Comparison of ENCODE assay signal across 10 cellular contexts in genomic region chr5:10140195-10140973, GRCh38.
DNase-seq lines count a peak whose midpoint lies in the region; ATAC-seq and TF ChIP-seq lines count a peak whose summit lies in the region.
"Had no signal": no experiment of that assay in that cellular context is flagged by ENCODE, and none has a peak within 500 bp of the region (broad histone marks: within the 10 kb centered on the region; RNA-seq: fewer than 3 reads in every experiment).

No MANE protein-coding gene starts in this region.

- no TSS peak for BruUV-seq in HCT116 (replicated peaks; lab: Mats Ljungman, UMichigan)

- H3K79me2 ChIP-seq in HCT116 (ENCODE audit: insufficient read depth, low read length), result no peaks in the 10 kb centered on the region

- TF ChIP-seq POLR2A in HCT116 (IDR thresholded peaks at IDR 0.05; ENCODE audit: borderline replicate concordance, extremely low read depth, insufficient read depth, insufficient read length) (no peak), lower leg skin (IDR thresholded peaks at IDR 0.05) (no peak)

- H3K27me3 ChIP-seq in BJ (ENCODE audit: control insufficient read depth, insufficient read depth, low read length) (no peaks in the 10 kb centered on the region), HCT116 (ENCODE audit: insufficient read depth, low read length) (no peaks in the 10 kb centered on the region), adipocyte (replicated peaks; ENCODE audit: control insufficient read depth, insufficient read depth, low read length) (no peaks in the 10 kb centered on the region)
- H3K27me3 ChIP-seq: ovary had no signal

- CTCF ChIA-PET in BJ (lab: Yijun Ruan, JAX), result interaction anchor here (0.6 to 1.4 kb wide), 6 partner anchors 23 to 797 kb away, joined by 3 to 5 read pairs (median 3); no protein-coding TSS in a partner anchor
- CTCF ChIA-PET in HCT116 (lab: Charles Lee), result no interaction called here

- H3K36me3 ChIP-seq in BJ (ENCODE audit: control insufficient read depth, insufficient read depth, low read length) (no peaks in the 10 kb centered on the region), HCT116 (ENCODE audit: control insufficient read depth in 1 of 2, insufficient read depth in 2 of 2, low read length in 2 of 2) (no peaks in the 10 kb centered on the region), adipocyte (ENCODE audit: control insufficient read depth, insufficient read depth, low read length, severe bottlenecking) (no peaks in the 10 kb centered on the region)
- H3K36me3 ChIP-seq: ovary had no signal

- DNase-seq in BJ (ENCODE audit: low read depth), result no peak
- DNase-seq in HCT116 (ENCODE audit: low read depth, low spot score), result peak; percentile 13
- peak; percentile 16 for DNase-seq in adipocyte (ENCODE audit: low read depth)
- no peak for DNase-seq in left lobe of liver (ENCODE audit: low spot score)
- no peak for DNase-seq in lower leg skin (ENCODE audit: low spot score in 2 of 2)
- DNase-seq in globus pallidus (ENCODE audit: low spot score), result no peak
- DNase-seq: ovary, T-helper 17 cell had no signal

- intact Hi-C loops in HCT116 (cut with micrococcal nuclease), result loop anchor here (5.0 kb wide), 1 partner anchor 92 kb away; no protein-coding TSS in a partner anchor
- intact Hi-C loops in lower leg skin (cut with DNase I; ENCODE audit: low total_unique reads), result no loop called here

- H2AFZ ChIP-seq in HCT116 (ENCODE audit: low read depth, low read length, poor library complexity, severe bottlenecking), result no peak overlapping the region

- H4K20me1 ChIP-seq in HCT116 (ENCODE audit: insufficient read depth), result no peaks in the 10 kb centered on the region

- peak; percentile 21; the same call in 1 of the 2 replicates for TF ChIP-seq RAD21 in HCT116 (IDR thresholded peaks at IDR 0.05; ENCODE audit: low read depth)

- ATAC-seq in HCT116 (peak; percentile 94), left lobe of liver (peak; percentile 20), GM21528 (IDR thresholded peaks at IDR 0.05; ENCODE audit: low FRiP score, unreplicated experiment) (no peak), GM18907 (IDR thresholded peaks at IDR 0.05; ENCODE audit: unreplicated experiment) (no peak)
- ATAC-seq: T-helper 17 cell had no signal

- H3K4me1 ChIP-seq in HCT116 (ENCODE audit: control insufficient read depth in 1 of 2, insufficient read depth in 2 of 2, low read length in 2 of 2) (no peaks in the 10 kb centered on the region), adipocyte (ENCODE audit: control insufficient read depth, insufficient read depth, low read length) (no peaks in the 10 kb centered on the region)

- TF ChIP-seq CTCF in BJ (IDR thresholded peaks at IDR 0.05; ENCODE audit: insufficient read depth, low read depth, low read length) (peak; percentile 43; the same call in 1 of the 2 replicates), HCT116 (IDR thresholded peaks at IDR 0.05 in 2 of 3, conservative IDR thresholded peaks at IDR 0.05 in 1 of 3; ENCODE audit: borderline replicate concordance in 1 of 3, insufficient read depth in 1 of 3, low read depth in 2 of 3, low read length in 2 of 3) (peak; percentile 20 to 54 (median 47); a peak in 4 of 6 replicates), lower leg skin (IDR thresholded peaks at IDR 0.05) (no peak)

- H3K9me2 ChIP-seq in HCT116 (ENCODE audit: insufficient read depth), result no peaks in the 10 kb centered on the region

- no peak overlapping the region for H3K4me2 ChIP-seq in HCT116 (ENCODE audit: low read length)

- RAD21 ChIA-PET in HCT116 (lab: Charles Lee; ENCODE audit: low non-redundant PET in 1 of 2, low total read pairs in 2 of 2, uncharacterized antibody in 2 of 2, unreplicated experiment in 2 of 2), result no interaction called here

- H3K4me3 ChIP-seq in BJ (ENCODE audit: low read depth, low read length) (no peak overlapping the region), HCT116 (replicated peaks in 1 of 2; ENCODE audit: low read depth in 1 of 2, low read length in 2 of 2) (no peak overlapping the region), adipocyte (ENCODE audit: low read length) (no peak overlapping the region), lower leg skin (ENCODE audit: low read depth, poor library complexity, severe bottlenecking) (no peak overlapping the region)
- H3K4me3 ChIP-seq: ovary had no signal

- 83 to 86% methylated on average over 5 of the region's 5 CpGs for WGBS in lower leg skin, 2 donors

- no peak overlapping the region for H3K27ac ChIP-seq in HCT116 (ENCODE audit: low read depth, low read length)
- H3K27ac ChIP-seq: ovary had no signal

- POLR2A ChIA-PET in BJ (lab: Charles Lee), result no interaction called here
- POLR2A ChIA-PET in HCT116 (lab: Charles Lee), result no interaction called here

- no peak overlapping the region for H3K9ac ChIP-seq in HCT116 (ENCODE audit: low read length)
- no peak overlapping the region for H3K9ac ChIP-seq in adipocyte (ENCODE audit: low read length)

- H3K9me3 ChIP-seq in HCT116 (ENCODE audit: control insufficient read depth in 1 of 2, insufficient read depth in 1 of 2, low read depth in 1 of 2, low read length in 2 of 2) (no peaks in the 10 kb centered on the region), adipocyte (ENCODE audit: control insufficient read depth, low read length) (no peaks in the 10 kb centered on the region)
- H3K9me3 ChIP-seq: ovary had no signal

TF ChIP-seq in HCT116, 20 proteins besides CTCF, POLR2A, EP300 and RAD21:
- no peak for TF ChIP-seq ZFX (IDR thresholded peaks at IDR 0.05)
- no peak for TF ChIP-seq CEBPB (IDR thresholded peaks at IDR 0.05; ENCODE audit: low read depth)
- no peak for TF ChIP-seq ZNF274 (IDR thresholded peaks at IDR 0.05; ENCODE audit: low read depth, low read length)
- no peak for TF ChIP-seq SRF (IDR thresholded peaks at IDR 0.05; ENCODE audit: low read depth)
- no peak for TF ChIP-seq JUND (IDR thresholded peaks at IDR 0.05)
- no peak for TF ChIP-seq SIN3A (IDR thresholded peaks at IDR 0.05; ENCODE audit: low read depth)

Comparison
In these comparisons a context has a peak if more than half of its experiments do, and no peak if none do; other contexts are left out.
1. DNase-seq: peak in HCT116 (single experiment) and adipocyte (single experiment); none in BJ (single experiment), left lobe of liver (single experiment), lower leg skin (0 of 2) and globus pallidus (single experiment).
2. CTCF ChIP-seq: peak in BJ (single experiment) and HCT116 (3 of 3); none in lower leg skin (0 of 3).
3. ATAC-seq: peak in HCT116 (single experiment) and left lobe of liver (single experiment); none in GM21528 (single experiment) and GM18907 (single experiment).